Comparison of ENCODE assay signal across 37 cellular contexts in genomic region chr18:11579916-11580315, GRCh38. TPM values are rescaled to one million over a fixed set of nuclear protein-coding genes. Genes with fewer than 3 reads are reported as not detected.
"Had no signal": no experiment of that assay in that cellular context is flagged by ENCODE, and none has a peak within 500 bp of the region (broad histone marks: within the 10 kb centered on the region; RNA-seq: fewer than 3 reads in every experiment).

No MANE protein-coding gene starts in this region.

- DNase-seq: Karpas-422, Kasumi-1, KG1, MG63, MM.1S, MV-4-11, NCI-H1048, NCI-H1092, NCI-H1092 treated with DMSO at 0.1 percent for 48 hours, NCI-H1105, NCI-H1105 treated with DMSO at 0.1 percent for 48 hours, NCI-H1417, NCI-H1417 treated with DMSO at 0.1 percent for 48 hours, NCI-H1436, NCI-H1436 treated with DMSO at 0.1 percent for 48 hours, NCI-H146, NCI-H1694, NCI-H1694 treated with DMSO at 0.1 percent for 48 hours, NCI-H187, NCI-H187 treated with DMSO at 0.1 percent for 48 hours, NCI-H1930, NCI-H2029, NCI-H2029 treated with DMSO at 0.1 percent for 48 hours, NCI-H2081, NCI-H2081 treated with DMSO at 0.1 percent for 48 hours, NCI-H2171, NCI-H2171 treated with DMSO at 0.1 percent for 48 hours, NCI-H2227 treated with DMSO at 0.1 percent for 48 hours, NCI-H226, NCI-H345, NCI-H446, NCI-H446 treated with DMSO at 0.1 percent for 48 hours, NCI-H510A had no signal

RNA-seq across cellular contexts. Expression of gene SLC35G4, which starts 29.5 kb away (rescaled TPM):
- total RNA-seq: LHCN-M2, M059J, MCF 10A, NCI-H460 had no signal
